ENCODE assay signal across 18 cellular contexts in the genomic region with DNA sequence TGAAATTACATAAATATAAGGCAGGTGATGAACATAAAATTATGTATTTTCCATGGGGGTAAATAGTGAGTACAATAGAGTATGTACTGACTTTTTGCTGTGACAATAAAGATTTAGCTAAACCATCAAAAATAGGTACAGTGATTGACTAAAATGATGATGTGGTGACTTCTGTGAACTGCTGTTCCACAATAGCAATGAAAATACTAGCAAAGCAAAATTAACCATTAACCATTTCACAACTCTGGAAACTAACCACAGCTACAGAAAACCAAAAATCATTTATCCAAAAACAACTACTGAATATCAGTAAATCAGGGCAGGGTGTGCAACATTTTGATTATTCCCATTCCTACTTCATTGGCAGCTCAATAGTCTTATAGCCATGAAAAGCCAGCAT.
"Had no signal": no experiment of that assay in that cellular context is flagged by ENCODE, and none has a peak within 500 bp of the region (broad histone marks: within the 10 kb centered on the region; RNA-seq: fewer than 3 reads in every experiment).

No MANE protein-coding gene starts in this region.

- ATAC-seq: activated CD4-positive, alpha-beta T cell treated with anti-CD3 and anti-CD28 coated beads for 36 hours; activated naive CD8-positive, alpha-beta T cell treated with anti-CD3 and anti-CD28 coated beads, Interleukin-2, amount 50 U/mL, for 24 hours; heart right ventricle; left colon; natural killer cell treated with Interleukin-12 subunit alpha and Interleukin-12 subunit beta and Interleukin-15 and Interleukin-18, amount 100 ng/mL, for 72 hours had no signal

- H3K27ac ChIP-seq: heart right ventricle, prostate gland, spleen, testis, vagina had no signal

- DNase-seq: activated B cell treated with CpG ODN at 0.5 μM for 24 hours; activated CD4-positive, alpha-beta memory T cell treated with anti-CD3 and anti-CD28 coated beads for 36 hours; activated CD4-positive, alpha-beta T cell treated with anti-CD3 and anti-CD28 coated beads for 36 hours; activated effector memory CD4-positive, alpha-beta T cell treated with anti-CD3 and anti-CD28 coated beads, Interleukin-2, amount 50 U/mL, for 16 hours; activated naive CD4-positive, alpha-beta T cell treated with anti-CD3 and anti-CD28 coated beads, Interleukin-2, amount 50 U/mL, for 16 hours; activated naive CD8-positive, alpha-beta T cell treated with anti-CD3 and anti-CD28 coated beads, Interleukin-2, amount 50 U/mL, for 24 hours; activated T-cell treated with anti-CD3 and anti-CD28 coated beads for 4 hours; cortex of kidney; endodermal cell; heart right ventricle; left colon; spleen; stimulated activated CD4-positive, alpha-beta T cell treated with anti-CD3 and anti-CD28 coated beads, Interleukin-4, amount 100 ng/mL, for 1 hour; stimulated activated naive CD4-positive, alpha-beta T cell; testis had no signal
